7 cellular contexts compared by ENCODE assay signal in genomic region chr13:39655041-39655568, GRCh38. TPM values are rescaled to one million over a fixed set of nuclear protein-coding genes. Genes with fewer than 3 reads are reported as not detected.
A peak's percentile ranks its signal among the peaks of the same experiment; 100 is the strongest.
DNase-seq lines count a peak whose midpoint lies in the region; ATAC-seq, FAIRE-seq and TF ChIP-seq lines count a peak whose summit lies in the region.

No MANE protein-coding gene starts in this region.

- H3K36me3 ChIP-seq in astrocyte (ENCODE audit: insufficient read depth, low read length) (no peaks in the 10 kb centered on the region), lower lobe of right lung (no peaks in the 10 kb centered on the region), aorta (ENCODE audit: control insufficient read depth in 1 of 2, insufficient read depth in 2 of 2, low read length in 1 of 2) (no peaks in the 10 kb centered on the region)

- 1 to 2% methylated on average over 2 of the region's 2 CpGs for WGBS in aorta, 2 donors

- TF ChIP-seq CTCF in astrocyte (IDR thresholded peaks at IDR 0.05; ENCODE audit: insufficient read depth, low read depth, low read length) (no peak), lower lobe of right lung (IDR thresholded peaks at IDR 0.05) (no peak)

- peak overlapping the region; percentile 99 for H3K4me3 Mint-ChIP-seq in astrocyte (ENCODE audit: unreplicated experiment)

- no peaks in the 10 kb centered on the region for H3K27me3 Mint-ChIP-seq in astrocyte (ENCODE audit: low read depth, unreplicated experiment)

- H3K9me3 ChIP-seq in astrocyte (ENCODE audit: insufficient read depth, low read depth, low read length) (no peaks in the 10 kb centered on the region), lower lobe of right lung (no peaks in the 10 kb centered on the region), aorta (ENCODE audit: control insufficient read depth, low read length) (no peaks in the 10 kb centered on the region)

- H3K4me1 ChIP-seq in astrocyte (ENCODE audit: insufficient read depth, low read length) (no peaks in the 10 kb centered on the region), lower lobe of right lung (peaks cover 11% of the 10 kb centered on the region), aorta (ENCODE audit: control insufficient read depth in 1 of 2, insufficient read depth in 2 of 2, low read length in 2 of 2) (no peaks in the 10 kb centered on the region)

- H3K9ac ChIP-seq in astrocyte (ENCODE audit: low read length): peak overlapping the region; percentile 84

- peak overlapping the region; percentile 95 for H2AFZ ChIP-seq in astrocyte (ENCODE audit: low read depth, low read length)

- peaks cover 3% of the 10 kb centered on the region for H3K4me1 Mint-ChIP-seq in astrocyte (ENCODE audit: low read depth, unreplicated experiment)

- H3K27me3 ChIP-seq in astrocyte (ENCODE audit: insufficient read depth, low read length) (no peaks in the 10 kb centered on the region), lower lobe of right lung (ENCODE audit: low read depth) (no peaks in the 10 kb centered on the region), aorta (ENCODE audit: control insufficient read depth in 1 of 2, insufficient read depth in 2 of 2, low read length in 1 of 2) (no peaks in the 10 kb centered on the region)

- H3K4me3 ChIP-seq in astrocyte (ENCODE audit: insufficient read depth, low read depth, low read length) (peak overlapping the region; percentile 91), lower lobe of right lung (peak overlapping the region; percentile 77), aorta (ENCODE audit: low read length in 2 of 2) (peak overlapping the region; percentile 36 to 91)

- peak overlapping the region; percentile 21 for H3K27ac Mint-ChIP-seq in astrocyte (ENCODE audit: unreplicated experiment)

- DNase-seq in astrocyte (ENCODE audit: low read depth): no peak
- DNase-seq in lower lobe of right lung: no peak
- no peak for DNase-seq in aorta
- DNase-seq in putamen (ENCODE audit: low spot score): no peak
- no peak for DNase-seq in NCI-H774 (lab: John Stamatoyannopoulos, UW)

- FAIRE-seq in astrocyte (lab: Jason Lieb, UNC): no peak

- ATAC-seq in GM19035 (IDR thresholded peaks at IDR 0.05; ENCODE audit: unreplicated experiment) (peak; percentile 7), HG03196 (IDR thresholded peaks at IDR 0.05; ENCODE audit: unreplicated experiment) (peak; percentile 2), lower lobe of right lung (peak in 1 of 2 donors; percentile 18), aorta (ENCODE audit: low FRiP score) (peak; percentile 17)

- no peaks in the 10 kb centered on the region for H3K9me3 Mint-ChIP-seq in astrocyte (ENCODE audit: unreplicated experiment)

- intact Hi-C loops in lower lobe of right lung (cut with DNase I) (no loop called here), aorta (cut with DNase I) (loop anchor here in 1 of 2 donors (10.0 kb wide), 1 partner anchor 620 kb away; the partner anchor contains the start of genes NHLRC3 and PROSER1)

- peaks cover 5% of the 10 kb centered on the region for H4K20me1 ChIP-seq in astrocyte (ENCODE audit: insufficient read depth, low read length)

- peaks cover 32% of the 10 kb centered on the region for H3K79me2 ChIP-seq in astrocyte (ENCODE audit: insufficient read depth, low read length)

- peak overlapping the region; percentile 97 for H3K4me2 ChIP-seq in astrocyte (ENCODE audit: low read length)

- peaks cover under 1% of the 10 kb centered on the region for H3K36me3 Mint-ChIP-seq in astrocyte (ENCODE audit: low read depth, unreplicated experiment)

- H3K27ac ChIP-seq in astrocyte (ENCODE audit: low read depth, low read length): no peak overlapping the region
- peak overlapping the region; percentile 76 for H3K27ac ChIP-seq in lower lobe of right lung
- no peak overlapping the region for H3K27ac ChIP-seq in aorta (ENCODE audit: low read depth in 1 of 2, low read length in 2 of 2)

RNA-seq across cellular contexts. Expression of gene COG6, which starts 0.4 kb away (rescaled TPM):
- total RNA-seq in astrocyte (67.0 and 84.0 TPM in 2 replicates), lower lobe of right lung (28.6 TPM), aorta (10 to 100 TPM; 32.8 to 33.6 TPM)
- polyA plus RNA-seq in aorta: 1 to 10 TPM; 9.6 to 9.9 TPM

RNA-seq across cellular contexts. Expression of gene LHFPL6, which starts 52.1 kb away (rescaled TPM):
- total RNA-seq in astrocyte (29.5 and 31.4 TPM in 2 replicates), lower lobe of right lung (68.7 TPM), aorta (100 to 1,000 TPM; 211 to 214 TPM)
- 100 to 1,000 TPM in 1 of 2 donors, 10 to 100 TPM in 1; 58.1 to 127 TPM for polyA plus RNA-seq in aorta
